Comparison of ENCODE assay signal across 24 cellular contexts in the genomic region with DNA sequence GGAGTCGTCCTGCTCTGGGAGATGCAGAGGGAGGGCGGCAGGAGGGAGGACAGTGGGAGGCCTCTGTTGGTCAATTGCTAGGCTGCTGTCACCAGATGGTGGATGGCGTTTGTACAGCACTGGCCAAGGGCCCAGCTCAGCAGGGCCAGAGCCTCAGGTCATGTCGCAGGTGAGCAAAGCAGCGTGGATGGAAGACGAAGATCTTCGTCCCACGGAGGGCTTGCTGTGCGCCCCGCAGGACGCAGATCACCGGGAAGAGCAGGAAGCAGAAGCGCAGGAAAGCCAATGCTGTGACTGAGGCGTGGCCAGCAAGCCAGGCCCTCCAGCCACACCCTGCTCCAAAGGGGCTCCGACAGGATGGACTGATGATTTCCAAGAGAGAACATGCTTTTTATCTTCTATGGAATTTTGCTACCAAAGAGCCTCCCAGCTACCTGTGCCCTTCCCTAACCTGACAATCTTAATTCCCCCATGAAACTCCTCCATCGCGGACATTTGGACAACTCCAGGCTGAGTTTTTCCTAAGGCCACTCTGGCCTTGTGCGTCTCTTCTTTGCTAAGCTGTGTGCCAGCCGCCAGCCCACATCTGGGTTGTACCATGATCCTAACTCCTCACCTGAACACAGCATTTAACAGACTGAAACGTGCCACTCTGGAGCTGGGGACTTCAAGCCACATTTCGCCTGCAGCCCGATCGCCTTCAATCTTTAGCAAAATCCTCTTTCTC. TPM values are rescaled to one million over a fixed set of nuclear protein-coding genes. Genes with fewer than 3 reads are reported as not detected.
DNase-seq lines count a peak whose midpoint lies in the region; ATAC-seq and TF ChIP-seq lines count a peak whose summit lies in the region.
"Had no signal": no experiment of that assay in that cellular context is flagged by ENCODE, and none has a peak within 500 bp of the region (broad histone marks: within the 10 kb centered on the region; RNA-seq: fewer than 3 reads in every experiment).

No MANE protein-coding gene starts in this region.

- no peak overlapping the region for H3K4me2 ChIP-seq in neural progenitor cell
- H3K4me2 ChIP-seq: A549, PC-9 had no signal

- no peak overlapping the region for H3K9ac ChIP-seq in neural progenitor cell

- intact Hi-C loops in CD4-positive, alpha-beta T cell (cut with DNase I, micrococcal nuclease) = no loop called here

- POLR2A ChIA-PET in CD4-positive, alpha-beta T cell (lab: Charles Lee) = no interaction called here
- POLR2A ChIA-PET in HEK293 (lab: Yijun Ruan, JAX) = no interaction called here
- POLR2A ChIA-PET in WTC11 (lab: Charles Lee) = no interaction called here

- no peaks in the 10 kb centered on the region for H3K36me3 ChIP-seq in HEK293 (ENCODE audit: control insufficient read depth in 2 of 2, insufficient read depth in 1 of 2, low read length in 2 of 2)
- H3K36me3 ChIP-seq in neural progenitor cell = no peaks in the 10 kb centered on the region

- H3K27me3 ChIP-seq in CD4-positive, alpha-beta T cell (ENCODE audit: control insufficient read depth, insufficient read depth, low read length) = no peaks in the 10 kb centered on the region
- H3K27me3 ChIP-seq in neural progenitor cell = peaks cover 78% of the 10 kb centered on the region
- H3K27me3 ChIP-seq: MG63 had no signal

- H3K4me3 ChIP-seq in HEK293 (ENCODE audit: low read depth, low read length) (no peak overlapping the region), neural progenitor cell (no peak overlapping the region)
- H3K4me3 ChIP-seq: A549, MG63, PC-9 had no signal

- H3K9me3 ChIP-seq in CD4-positive, alpha-beta T cell (ENCODE audit: control insufficient read depth, low read length) = no peaks in the 10 kb centered on the region
- H3K9me3 ChIP-seq in HEK293 (ENCODE audit: control insufficient read depth, insufficient read depth, low read depth, low read length) = no peaks in the 10 kb centered on the region
- H3K9me3 ChIP-seq in neural progenitor cell (ENCODE audit: low read depth) = no peaks in the 10 kb centered on the region
- H3K9me3 ChIP-seq: A549, Caco-2, MG63 had no signal

- no peak overlapping the region for H2AFZ ChIP-seq in neural progenitor cell (replicated peaks)
- H2AFZ ChIP-seq: PC-9 had no signal

- no peaks in the 10 kb centered on the region for H3K9me3 Mint-ChIP-seq in CD4-positive, alpha-beta T cell
- no peaks in the 10 kb centered on the region for H3K9me3 Mint-ChIP-seq in WTC11
- no peaks in the 10 kb centered on the region for H3K9me3 Mint-ChIP-seq in neural progenitor cell
- no peaks in the 10 kb centered on the region for H3K9me3 Mint-ChIP-seq in activated naive CD4-positive, alpha-beta T cell treated with anti-CD3 and anti-CD28 coated beads, Interleukin-2, amount 10 ng/mL, durations not matched to agents 7 days and 5 days
- H3K9me3 Mint-ChIP-seq: CD8-positive, alpha-beta T cell had no signal

- peaks cover 6% of the 10 kb centered on the region for H3K27me3 Mint-ChIP-seq in CD4-positive, alpha-beta T cell
- H3K27me3 Mint-ChIP-seq in WTC11 (ENCODE audit: low read depth) (peaks cover 35% of the 10 kb centered on the region), neural progenitor cell (ENCODE audit: insufficient read depth, low read depth) (peaks cover 34% of the 10 kb centered on the region)
- H3K27me3 Mint-ChIP-seq in activated naive CD4-positive, alpha-beta T cell treated with anti-CD3 and anti-CD28 coated beads, Interleukin-2, amount 10 ng/mL, durations not matched to agents 7 days and 5 days = peaks cover 73% of the 10 kb centered on the region

- no peaks in the 10 kb centered on the region for H3K79me2 ChIP-seq in neural progenitor cell (ENCODE audit: low read depth)

- H3K4me1 ChIP-seq in HEK293 (ENCODE audit: control insufficient read depth, insufficient read depth, low read length) (no peaks in the 10 kb centered on the region; the same call in 1 of the 2 replicates), neural progenitor cell (peaks cover 20% of the 10 kb centered on the region)

- peaks cover 18% of the 10 kb centered on the region for H4K20me1 ChIP-seq in neural progenitor cell (ENCODE audit: low read depth)

- H3K27ac ChIP-seq in CD4-positive, alpha-beta T cell (ENCODE audit: low read depth, low read length) = no peak overlapping the region
- H3K27ac ChIP-seq in HEK293 (ENCODE audit: extremely low read depth, low read depth, low read length) = no peak overlapping the region
- no peak overlapping the region for H3K27ac ChIP-seq in neural progenitor cell
- H3K27ac ChIP-seq: A549, PC-9 had no signal

- DNase-seq in CD4-positive, alpha-beta T cell = no peak
- DNase-seq in WTC11 (ENCODE audit: low spot score) (no peak), neural progenitor cell (ENCODE audit: low spot score) (no peak), anterior cingulate cortex (lab: John Stamatoyannopoulos, UW) (no peak)
- DNase-seq in activated naive CD4-positive, alpha-beta T cell treated with anti-CD3 and anti-CD28 coated beads, Interleukin-2, amount 10 ng/mL, durations not matched to agents 7 days and 5 days = no peak
- DNase-seq in stimulated activated CD4-positive, alpha-beta T cell treated with anti-CD3 and anti-CD28 coated beads, Interleukin-2, amount 100 ng/mL, for 48 hours = no peak
- DNase-seq: Caco-2; CD8-positive, alpha-beta T cell; EL; GF-D8; HCEC 1CT; KG1; MG63; NCI-H1105 treated with DMSO at 0.1 percent for 48 hours; NCI-H146; NCI-H1930; NCI-H2107; NCI-H524; NCI-H774; PC-9; RPMI8226; SHP77 had no signal

- ATAC-seq in CD4-positive, alpha-beta T cell (ENCODE audit: poor library complexity) = no peak
- ATAC-seq in WTC11 = no peak
- ATAC-seq: A549; CD8-positive, alpha-beta T cell had no signal

- H3F3A ChIP-seq in neural progenitor cell (ENCODE audit: low read depth) = peaks cover 10% of the 10 kb centered on the region

- H3K4me1 Mint-ChIP-seq in CD4-positive, alpha-beta T cell (ENCODE audit: low read depth) = no peaks in the 10 kb centered on the region
- peaks cover 18% of the 10 kb centered on the region for H3K4me1 Mint-ChIP-seq in WTC11
- H3K4me1 Mint-ChIP-seq in neural progenitor cell = peaks cover 21% of the 10 kb centered on the region
- H3K4me1 Mint-ChIP-seq in activated naive CD4-positive, alpha-beta T cell treated with anti-CD3 and anti-CD28 coated beads, Interleukin-2, amount 10 ng/mL, durations not matched to agents 7 days and 5 days = peaks cover 32% of the 10 kb centered on the region

- H3K27ac Mint-ChIP-seq in CD4-positive, alpha-beta T cell = no peak overlapping the region
- H3K27ac Mint-ChIP-seq in WTC11 (no peak overlapping the region), neural progenitor cell (no peak overlapping the region)
- no peak overlapping the region for H3K27ac Mint-ChIP-seq in activated naive CD4-positive, alpha-beta T cell treated with anti-CD3 and anti-CD28 coated beads, Interleukin-2, amount 10 ng/mL, durations not matched to agents 7 days and 5 days
- H3K27ac Mint-ChIP-seq: CD8-positive, alpha-beta T cell had no signal

- TF ChIP-seq CTCF in CD4-positive, alpha-beta T cell (IDR thresholded peaks at IDR 0.05) = no peak
- TF ChIP-seq CTCF in HEK293 (tag by site-specific recombination; IDR thresholded peaks at IDR 0.05) (no peak), WTC11 (IDR thresholded peaks at IDR 0.05) (no peak), neural progenitor cell (IDR thresholded peaks at IDR 0.05) (no peak)

- CTCF ChIA-PET in CD4-positive, alpha-beta T cell (lab: Charles Lee) = interaction anchor here (1.0 kb wide), 1 partner anchor 12 kb away, joined by 3 read pairs; no protein-coding TSS in a partner anchor
- CTCF ChIA-PET in HEK293 (lab: Yijun Ruan, JAX) = interaction anchor here (0.7 to 2.2 kb wide), 4 partner anchors 22 to 139 kb away, joined by 3 to 9 read pairs (median 4); no protein-coding TSS in a partner anchor
- CTCF ChIA-PET in WTC11 (lab: Charles Lee) = interaction anchor here (2.6 kb wide), 1 partner anchor 22 kb away, joined by 9 read pairs; no protein-coding TSS in a partner anchor
- CTCF ChIA-PET in activated naive CD4-positive, alpha-beta T cell treated with anti-CD3 and anti-CD28 coated beads, Interleukin-2, amount 10 ng/mL, durations not matched to agents 7 days and 5 days (lab: Charles Lee) = no interaction called here

- H3K36me3 Mint-ChIP-seq in CD4-positive, alpha-beta T cell (ENCODE audit: low read depth) = no peaks in the 10 kb centered on the region
- H3K36me3 Mint-ChIP-seq in WTC11 (no peaks in the 10 kb centered on the region), neural progenitor cell (no peaks in the 10 kb centered on the region)
- H3K36me3 Mint-ChIP-seq in activated naive CD4-positive, alpha-beta T cell treated with anti-CD3 and anti-CD28 coated beads, Interleukin-2, amount 10 ng/mL, durations not matched to agents 7 days and 5 days = peaks cover 8% of the 10 kb centered on the region
- H3K36me3 Mint-ChIP-seq: CD8-positive, alpha-beta T cell had no signal

- H3K4me3 Mint-ChIP-seq in CD4-positive, alpha-beta T cell = peak overlapping the region; percentile 20
- H3K4me3 Mint-ChIP-seq in WTC11 (no peak overlapping the region), neural progenitor cell (peak overlapping the region; percentile 3)
- H3K4me3 Mint-ChIP-seq in activated naive CD4-positive, alpha-beta T cell treated with anti-CD3 and anti-CD28 coated beads, Interleukin-2, amount 10 ng/mL, durations not matched to agents 7 days and 5 days = no peak overlapping the region
- H3K4me3 Mint-ChIP-seq: CD8-positive, alpha-beta T cell had no signal

TF ChIP-seq in HEK293, 187 proteins besides CTCF, POLR2A, EP300 and RAD21:
- TF ChIP-seq KLF9 (tag by site-specific recombination; IDR thresholded peaks at IDR 0.05; ENCODE audit: low read depth) = no peak
- TF ChIP-seq ZIC2 (tag by site-specific recombination; IDR thresholded peaks at IDR 0.05) = peak; percentile 87
- peak; percentile 17; the same call in 1 of the 2 replicates for TF ChIP-seq KLF1 (tag by site-specific recombination; IDR thresholded peaks at IDR 0.05)

TF ChIP-seq in WTC11, 78 proteins besides CTCF, POLR2A, EP300 and RAD21 (continues in another document):
- TF ChIP-seq ZNF317 (CRISPR knock-in tag; IDR thresholded peaks at IDR 0.05; ENCODE audit: borderline replicate concordance, low read depth) = 0 out of 2 replicates have a peak, but pooled peaks have one; percentile 51
- TF ChIP-seq, protein P1, sequence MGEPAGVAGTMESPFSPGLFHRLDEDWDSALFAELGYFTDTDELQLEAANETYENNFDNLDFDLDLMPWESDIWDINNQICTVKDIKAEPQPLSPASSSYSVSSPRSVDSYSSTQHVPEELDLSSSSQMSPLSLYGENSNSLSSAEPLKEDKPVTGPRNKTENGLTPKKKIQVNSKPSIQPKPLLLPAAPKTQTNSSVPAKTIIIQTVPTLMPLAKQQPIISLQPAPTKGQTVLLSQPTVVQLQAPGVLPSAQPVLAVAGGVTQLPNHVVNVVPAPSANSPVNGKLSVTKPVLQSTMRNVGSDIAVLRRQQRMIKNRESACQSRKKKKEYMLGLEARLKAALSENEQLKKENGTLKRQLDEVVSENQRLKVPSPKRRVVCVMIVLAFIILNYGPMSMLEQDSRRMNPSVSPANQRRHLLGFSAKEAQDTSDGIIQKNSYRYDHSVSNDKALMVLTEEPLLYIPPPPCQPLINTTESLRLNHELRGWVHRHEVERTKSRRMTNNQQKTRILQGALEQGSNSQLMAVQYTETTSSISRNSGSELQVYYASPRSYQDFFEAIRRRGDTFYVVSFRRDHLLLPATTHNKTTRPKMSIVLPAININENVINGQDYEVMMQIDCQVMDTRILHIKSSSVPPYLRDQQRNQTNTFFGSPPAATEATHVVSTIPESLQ (CRISPR knock-in tag; IDR thresholded peaks at IDR 0.05) = no peak

RNA-seq across cellular contexts. Expression of gene SLCO4A1, which starts 3.5 kb away (rescaled TPM):
- total RNA-seq in CD4-positive, alpha-beta T cell = 1 to 10 TPM; 2.3 to 2.5 TPM
- total RNA-seq in WTC11 (2021) (15.2 to 19.9 TPM (median 18.5 TPM) in 3 replicates), neural progenitor cell (ENCODE audit: low replicate concordance) (0.88 and 3.1 TPM in 2 replicates)

Comparison
In these comparisons a context has a peak if more than half of its experiments do, and no peak if none do; other contexts are left out.
1. H3K4me3 Mint-ChIP-seq: peak in CD4-positive, alpha-beta T cell (single experiment) and neural progenitor cell (single experiment); none in WTC11 (single experiment) and activated naive CD4-positive, alpha-beta T cell treated with anti-CD3 and anti-CD28 coated beads, Interleukin-2, amount 10 ng/mL, durations not matched to agents 7 days and 5 days (single experiment).